In the genomic region with DNA sequence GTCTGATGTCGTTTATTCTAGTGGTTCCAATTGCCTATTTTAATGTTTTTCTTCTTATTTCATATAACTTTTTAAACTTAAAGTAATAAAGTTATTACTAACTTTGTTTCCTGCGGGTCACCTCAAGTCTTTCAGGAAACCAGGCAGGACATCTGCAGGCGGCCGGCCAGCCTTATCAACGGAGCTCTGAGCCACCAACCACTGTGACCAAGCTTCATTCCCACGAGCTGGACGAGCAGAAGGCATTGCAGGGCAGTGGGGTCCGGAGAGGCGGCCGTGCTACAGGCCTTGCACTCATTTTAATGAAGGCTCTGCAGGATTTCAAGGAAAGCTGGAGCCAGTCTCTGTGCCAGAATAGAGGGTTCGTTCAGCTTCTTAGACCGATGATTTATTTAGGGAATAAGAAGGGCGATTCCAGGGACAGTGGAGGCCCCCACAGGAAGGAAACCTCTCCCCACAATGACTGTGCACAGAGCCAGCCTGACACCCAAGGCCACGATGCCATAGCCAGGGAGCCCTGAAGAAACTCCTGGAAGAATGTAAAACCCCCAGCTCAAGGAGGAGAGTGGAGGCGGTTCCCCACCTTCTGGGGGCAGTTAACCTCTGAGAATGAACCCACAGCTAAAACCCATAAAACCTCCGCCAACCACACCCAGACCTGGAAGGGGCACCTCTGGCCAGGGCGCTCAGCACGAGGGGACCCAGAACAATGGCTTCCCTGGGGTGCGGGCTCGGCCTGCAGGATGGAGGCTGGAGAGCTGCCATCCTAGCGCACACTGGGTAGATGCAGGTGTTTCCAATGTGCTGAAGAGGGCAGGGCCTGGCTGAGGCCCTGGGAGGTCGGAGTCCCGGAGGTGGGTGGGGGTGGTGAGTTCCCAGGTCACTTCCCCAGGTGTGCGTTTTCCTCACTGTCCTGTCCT, we compare ENCODE assay signal across 1 cellular context.
TF ChIP-seq lines count a peak whose summit lies in the region.

No MANE protein-coding gene starts in this region.

TF ChIP-seq in SK-N-SH, 30 proteins besides CTCF, POLR2A, EP300 and RAD21 (continued from another document):
- TF ChIP-seq, protein P1, sequence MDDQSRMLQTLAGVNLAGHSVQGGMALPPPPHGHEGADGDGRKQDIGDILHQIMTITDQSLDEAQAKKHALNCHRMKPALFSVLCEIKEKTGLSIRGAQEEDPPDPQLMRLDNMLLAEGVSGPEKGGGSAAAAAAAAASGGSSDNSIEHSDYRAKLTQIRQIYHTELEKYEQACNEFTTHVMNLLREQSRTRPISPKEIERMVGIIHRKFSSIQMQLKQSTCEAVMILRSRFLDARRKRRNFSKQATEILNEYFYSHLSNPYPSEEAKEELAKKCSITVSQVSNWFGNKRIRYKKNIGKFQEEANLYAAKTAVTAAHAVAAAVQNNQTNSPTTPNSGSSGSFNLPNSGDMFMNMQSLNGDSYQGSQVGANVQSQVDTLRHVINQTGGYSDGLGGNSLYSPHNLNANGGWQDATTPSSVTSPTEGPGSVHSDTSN (IDR thresholded peaks at IDR 0.05): no peak
- TF ChIP-seq, protein P2, sequence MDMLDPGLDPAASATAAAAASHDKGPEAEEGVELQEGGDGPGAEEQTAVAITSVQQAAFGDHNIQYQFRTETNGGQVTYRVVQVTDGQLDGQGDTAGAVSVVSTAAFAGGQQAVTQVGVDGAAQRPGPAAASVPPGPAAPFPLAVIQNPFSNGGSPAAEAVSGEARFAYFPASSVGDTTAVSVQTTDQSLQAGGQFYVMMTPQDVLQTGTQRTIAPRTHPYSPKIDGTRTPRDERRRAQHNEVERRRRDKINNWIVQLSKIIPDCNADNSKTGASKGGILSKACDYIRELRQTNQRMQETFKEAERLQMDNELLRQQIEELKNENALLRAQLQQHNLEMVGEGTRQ (IDR thresholded peaks at IDR 0.05; ENCODE audit: borderline replicate concordance, low read depth, low read length): no peak
- TF ChIP-seq MEF2A (IDR thresholded peaks at IDR 0.05; ENCODE audit: borderline replicate concordance, low read depth) (no peak), CHD2 (IDR thresholded peaks at IDR 0.05; ENCODE audit: low read length, partially characterized antibody) (no peak)
